19 cellular contexts compared by ENCODE assay signal in genomic region chr10:49334993-49335972, GRCh38. TPM values are rescaled to one million over a fixed set of nuclear protein-coding genes. Genes with fewer than 3 reads are reported as not detected.
DNase-seq lines count a peak whose midpoint lies in the region; ATAC-seq and TF ChIP-seq lines count a peak whose summit lies in the region.
"Had no signal": no experiment of that assay in that cellular context is flagged by ENCODE, and none has a peak within 500 bp of the region (broad histone marks: within the 10 kb centered on the region; RNA-seq: fewer than 3 reads in every experiment).

No MANE protein-coding gene starts in this region.

- no peaks in the 10 kb centered on the region for H3K27me3 ChIP-seq in right atrium auricular region
- H3K27me3 ChIP-seq: BE2C, thyroid gland had no signal

- peaks cover 25% of the 10 kb centered on the region for H3K9me3 Mint-ChIP-seq in activated T-helper 17 cell treated with anti-CD3 and anti-CD28 coated beads, Interleukin-2, amount 50 U/mL, for 72 hours
- peaks cover 8 to 13% of the 10 kb centered on the region in 2 donors for H3K9me3 Mint-ChIP-seq in natural killer cell
- H3K9me3 Mint-ChIP-seq: H9 had no signal

- no peaks in the 10 kb centered on the region for H3K4me1 ChIP-seq in right atrium auricular region
- H3K4me1 ChIP-seq: BE2C, lower lobe of right lung, thyroid gland had no signal

- H3K4me1 Mint-ChIP-seq in activated T-helper 17 cell treated with anti-CD3 and anti-CD28 coated beads, Interleukin-2, amount 50 U/mL, for 72 hours: peaks cover 11% of the 10 kb centered on the region
- peaks cover 16 to 18% of the 10 kb centered on the region in 2 donors for H3K4me1 Mint-ChIP-seq in natural killer cell

- no peak overlapping the region for H3K4me3 ChIP-seq in right atrium auricular region
- H3K4me3 ChIP-seq: lower lobe of right lung, skin epidermis, thyroid gland had no signal

- peak; percentile 73 for ATAC-seq in activated T-helper 17 cell treated with anti-CD3 and anti-CD28 coated beads, Interleukin-2, amount 50 U/mL, for 72 hours (replicated peaks)
- peak; percentile 18 to 72 (median 63) for ATAC-seq in natural killer cell
- ATAC-seq in GM18909 (IDR thresholded peaks at IDR 0.05; ENCODE audit: poor library complexity, unreplicated experiment): no peak
- no peak for ATAC-seq in GM18511 (IDR thresholded peaks at IDR 0.05; ENCODE audit: unreplicated experiment)
- ATAC-seq: lower lobe of right lung had no signal

- no peaks in the 10 kb centered on the region for H3K36me3 ChIP-seq in right atrium auricular region
- H3K36me3 ChIP-seq: BE2C, lower lobe of right lung, thyroid gland had no signal

- DNase-seq in DMS53 (lab: John Stamatoyannopoulos, UW) (peak; percentile 14), DMS53 treated with DMSO at 0.1 percent for 48 hours (lab: John Stamatoyannopoulos, UW; ENCODE audit: unreplicated experiment) (no peak), MV-4-11 (lab: John Stamatoyannopoulos, UW) (peak; percentile 35), natural killer cell (no peak), right atrium auricular region (ENCODE audit: low spot score) (no peak)
- DNase-seq: BE2C; effector CD4-positive, alpha-beta T cell; H9; head of caudate nucleus; lower lobe of right lung; NCI-H146; thyroid gland had no signal

- peak overlapping the region; percentile 50 for H3K4me3 Mint-ChIP-seq in activated T-helper 17 cell treated with anti-CD3 and anti-CD28 coated beads, Interleukin-2, amount 50 U/mL, for 72 hours
- H3K4me3 Mint-ChIP-seq in natural killer cell: peak overlapping the region; percentile 26
- H3K4me3 Mint-ChIP-seq: H9 had no signal

- intact Hi-C loops in natural killer cell (cut with micrococcal nuclease): no loop called here

- no peaks in the 10 kb centered on the region for H3K9me3 ChIP-seq in right atrium auricular region
- H3K9me3 ChIP-seq: BE2C, lower lobe of right lung, thyroid gland had no signal

- peak overlapping the region; percentile 79 for H3K27ac Mint-ChIP-seq in activated T-helper 17 cell treated with anti-CD3 and anti-CD28 coated beads, Interleukin-2, amount 50 U/mL, for 72 hours
- H3K27ac Mint-ChIP-seq in natural killer cell: peak overlapping the region; percentile 80 to 82

- TF ChIP-seq CTCF in natural killer cell (IDR thresholded peaks at IDR 0.05): no peak
- no peak for TF ChIP-seq CTCF in right atrium auricular region (IDR thresholded peaks at IDR 0.05)

- H3K27me3 Mint-ChIP-seq in activated T-helper 17 cell treated with anti-CD3 and anti-CD28 coated beads, Interleukin-2, amount 50 U/mL, for 72 hours: peaks cover 8% of the 10 kb centered on the region
- peaks cover 2 to 15% of the 10 kb centered on the region in 2 donors for H3K27me3 Mint-ChIP-seq in natural killer cell (ENCODE audit: low read depth in 2 of 2)

- H3K27ac ChIP-seq in right atrium auricular region: no peak overlapping the region
- H3K27ac ChIP-seq: 22Rv1, KMS-11, lower lobe of right lung, RWPE1, skin epidermis, thyroid gland had no signal

- H3K36me3 Mint-ChIP-seq in activated T-helper 17 cell treated with anti-CD3 and anti-CD28 coated beads, Interleukin-2, amount 50 U/mL, for 72 hours (ENCODE audit: low read depth): no peaks in the 10 kb centered on the region
- H3K36me3 Mint-ChIP-seq in natural killer cell: peaks cover 13% of the 10 kb centered on the region

RNA-seq across cellular contexts. Expression of gene C10orf71, which starts 36.3 kb away (rescaled TPM):
- not detected for total RNA-seq in activated T-helper 17 cell treated with anti-CD3 and anti-CD28 coated beads, Interleukin-2, amount 50 U/mL, for 72 hours
- total RNA-seq in natural killer cell (not detected), right atrium auricular region (10 to 100 TPM; 34.9 to 48.2 TPM)
- total RNA-seq: H9, lower lobe of right lung, thyroid gland had no signal

Comparison
In these comparisons a context has a peak if more than half of its experiments do, and no peak if none do; other contexts are left out.
1. DNase-seq: peak in DMS53 (single experiment) and MV-4-11 (single experiment); none in DMS53 treated with DMSO at 0.1 percent for 48 hours (single experiment), natural killer cell (single experiment) and right atrium auricular region (single experiment).
2. ATAC-seq: peak in activated T-helper 17 cell treated with anti-CD3 and anti-CD28 coated beads, Interleukin-2, amount 50 U/mL, for 72 hours (single experiment) and natural killer cell (3 of 3); none in GM18909 (single experiment) and GM18511 (single experiment).
3. RNA of gene C10orf71, which starts 36.3 kb away (total RNA-seq): 34.9 to 48.2 TPM in right atrium auricular region; not detected in activated T-helper 17 cell treated with anti-CD3 and anti-CD28 coated beads, Interleukin-2, amount 50 U/mL, for 72 hours and not detected in natural killer cell; every median in the first group is over 10 times any median in the second.